ENCODE assay signal across 25 cellular contexts in genomic region chr13:42255854-42256253, GRCh38.
"Had no signal": no experiment of that assay in that cellular context is flagged by ENCODE, and none has a peak within 500 bp of the region (broad histone marks: within the 10 kb centered on the region; RNA-seq: fewer than 3 reads in every experiment).

No MANE protein-coding gene starts in this region.

- DNase-seq: activated CD4-positive, alpha-beta T cell treated with anti-CD3 and anti-CD28 coated beads for 36 hours; activated CD4-positive, alpha-beta T cell treated with anti-CD3 and anti-CD28 coated beads, Interleukin-2, amount 50 U/mL, for 4 hours; activated CD4-positive, CD25-positive, alpha-beta regulatory T cell; activated naive CD4-positive, alpha-beta T cell treated with Interleukin-2 at 50 U/mL for 16 hours; activated T-cell treated with anti-CD3 and anti-CD28 coated beads for 4 hours; activated T-cell treated with anti-CD3 and anti-CD28 coated beads, Interleukin-2, amount 50 U/mL, for 72 hours; anterior cingulate cortex; cerebellar nuclear complex; colonic mucosa; effector CD8-positive, alpha-beta T cell; erythroblast; foreskin melanocyte; heart right ventricle; left lung; mucosa of descending colon; right lobe of liver; stimulated activated CD4-positive, alpha-beta T cell treated with anti-CD3 and anti-CD28 coated beads, Interleukin-2, amount 100 ng/mL, for 48 hours; stimulated activated naive CD4-positive, alpha-beta T cell treated with Interleukin-2 at 50 U/mL for 16 hours; T-helper 1 cell; trophoblast cell had no signal

- H3K4me1 ChIP-seq: colonic mucosa, heart right ventricle, left lung, right lobe of liver had no signal

- ATAC-seq: activated CD4-positive, alpha-beta T cell treated with anti-CD3 and anti-CD28 coated beads for 36 hours; activated T-cell treated with anti-CD3 and anti-CD28 coated beads, Interleukin-2, amount 50 U/mL, for 72 hours; heart right ventricle; left lung; mucosa of descending colon; natural killer cell treated with Interleukin-12 subunit alpha and Interleukin-12 subunit beta and Interleukin-15 and Interleukin-18, amount 100 ng/mL, for 72 hours; right lobe of liver had no signal

- H3K4me3 ChIP-seq: cardiac muscle cell, colonic mucosa, heart right ventricle, left lung, lung, mucosa of descending colon, right lobe of liver had no signal

- H3K27ac ChIP-seq: cardiac muscle cell, colonic mucosa, heart right ventricle, left lung, right lobe of liver had no signal

- FAIRE-seq: endometrium, urothelium cell line had no signal

- H3K27me3 ChIP-seq: cardiac muscle cell, colonic mucosa, heart right ventricle, left lung, right lobe of liver had no signal

- H3K9me3 ChIP-seq: colonic mucosa, heart right ventricle, left lung, mucosa of descending colon, right lobe of liver had no signal

- H3K36me3 ChIP-seq: cardiac muscle cell, colonic mucosa, heart right ventricle, left lung, right lobe of liver had no signal
